ENCODE assay signal across 21 cellular contexts in the genomic region with DNA sequence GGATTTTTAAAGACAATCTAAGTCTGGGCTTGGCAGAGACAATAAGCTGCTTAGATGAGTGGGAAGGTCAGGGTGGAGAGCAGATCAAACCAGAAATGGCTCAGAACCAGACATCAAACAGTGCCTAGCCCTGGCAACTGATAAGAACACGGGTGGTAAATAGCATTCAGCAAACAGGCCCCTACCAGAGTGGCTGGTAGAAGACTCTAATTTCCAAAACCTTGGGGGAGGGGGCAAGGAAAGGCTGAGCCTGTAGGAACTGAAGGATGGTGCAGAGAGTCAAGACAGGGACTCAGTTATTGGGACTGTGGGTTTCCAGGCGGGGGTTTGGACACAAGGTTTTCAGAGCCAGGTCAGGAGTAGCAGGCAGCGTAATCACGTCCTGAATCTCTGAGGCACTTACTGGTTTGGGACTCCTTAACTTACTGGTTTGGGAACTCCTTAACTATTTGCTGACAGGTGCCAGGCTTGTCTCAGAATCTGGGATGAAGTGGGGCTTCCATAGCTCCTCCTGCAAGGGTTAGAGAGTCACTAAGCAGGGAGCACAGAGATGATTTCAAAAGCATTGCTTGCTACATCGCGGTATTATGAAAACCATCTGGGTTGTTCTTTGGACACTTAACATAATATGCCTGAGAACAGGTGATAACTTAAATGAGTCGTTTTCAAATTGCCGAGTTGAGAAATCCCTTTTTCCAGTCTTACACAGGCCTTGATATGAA.
"Had no signal": no experiment of that assay in that cellular context is flagged by ENCODE, and none has a peak within 500 bp of the region (broad histone marks: within the 10 kb centered on the region; RNA-seq: fewer than 3 reads in every experiment).

No MANE protein-coding gene starts in this region.

- H3K4me3 ChIP-seq: dorsolateral prefrontal cortex, suprapubic skin, transverse colon, vagina had no signal

- H3K27ac ChIP-seq: dorsolateral prefrontal cortex, suprapubic skin, transverse colon, vagina had no signal

- H3K9me3 ChIP-seq: suprapubic skin, transverse colon, vagina had no signal

- ATAC-seq: activated CD8-positive, alpha-beta T cell treated with anti-CD3 and anti-CD28 coated beads for 36 hours; WTC11 had no signal

- DNase-seq: activated CD4-positive, alpha-beta T cell treated with anti-CD3 and anti-CD28 coated beads for 36 hours; activated CD8-positive, alpha-beta T cell treated with anti-CD3 and anti-CD28 coated beads for 36 hours; activated naive CD4-positive, alpha-beta T cell; activated naive CD8-positive, alpha-beta T cell treated with anti-CD3 and anti-CD28 coated beads for 36 hours; activated T-cell treated with anti-CD3 and anti-CD28 coated beads, Interleukin-2, amount 50 U/mL, for 1 hour; amygdala; caudate nucleus; dorsolateral prefrontal cortex; endodermal cell; midbrain; nephron progenitor cell; occipital lobe; retina; stimulated activated CD4-positive, alpha-beta T cell treated with anti-CD3 and anti-CD28 coated beads, Interleukin-2, amount 100 ng/mL, for 24 hours; stimulated activated naive CD4-positive, alpha-beta T cell treated with Interleukin-2 at 50 U/mL for 16 hours; transverse colon had no signal

- H3K36me3 ChIP-seq: suprapubic skin, transverse colon, vagina had no signal

- H3K27me3 ChIP-seq: suprapubic skin, transverse colon, vagina had no signal

- FAIRE-seq: colon, islet of Langerhans had no signal
